ENCODE assay signal across 9 cellular contexts in the genomic region with DNA sequence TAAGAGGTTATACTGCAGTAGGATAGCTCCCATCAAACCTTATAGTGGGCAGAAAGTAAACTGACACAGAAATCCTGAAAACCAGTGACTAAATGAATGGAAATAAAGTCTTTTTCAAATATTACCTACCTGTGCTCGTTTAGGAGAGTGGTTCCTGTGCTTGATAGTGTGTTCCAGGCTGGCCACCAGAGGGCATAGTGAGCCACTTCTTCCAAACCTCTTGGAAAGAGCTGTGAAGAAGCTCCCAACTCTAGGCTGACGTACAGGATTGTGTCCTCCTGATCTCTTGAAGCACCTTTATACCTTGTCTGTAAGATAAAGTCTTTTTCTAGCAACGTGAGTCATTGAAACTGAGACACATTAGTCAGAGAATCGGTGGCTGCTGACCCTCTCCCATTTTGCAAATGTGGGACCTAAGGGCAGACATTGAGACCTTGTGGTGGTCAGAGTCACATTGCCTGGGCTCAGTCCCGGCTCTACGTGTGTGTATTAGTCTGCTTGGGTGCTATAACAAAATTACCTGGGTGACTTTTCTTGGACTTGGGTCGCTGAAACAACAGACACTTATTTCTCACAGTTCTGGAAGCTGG. TPM values are rescaled to one million over a fixed set of nuclear protein-coding genes. Genes with fewer than 3 reads are reported as not detected.
DNase-seq lines count a peak whose midpoint lies in the region; ATAC-seq and TF ChIP-seq lines count a peak whose summit lies in the region.
"Had no signal": no experiment of that assay in that cellular context is flagged by ENCODE, and none has a peak within 500 bp of the region (broad histone marks: within the 10 kb centered on the region; RNA-seq: fewer than 3 reads in every experiment).

No MANE protein-coding gene starts in this region.

- CTCF ChIA-PET in Calu3 (lab: Charles Lee) (interaction anchor here (0.7 to 1.5 kb wide), 9 partner anchors 9 to 932 kb away, joined by 3 to 20 read pairs (median 5); a partner anchor contains a TSS), MCF 10A (lab: Yijun Ruan, JAX) (interaction anchor here (0.5 to 12.5 kb wide), 45 partner anchors 9 to 1405 kb away, joined by 3 to 291 read pairs (median 4); a partner anchor contains a TSS)

- H3K4me3 ChIP-seq in spleen, result no peak overlapping the region

- H3K4me3 Mint-ChIP-seq in Calu3 (ENCODE audit: low read depth, unreplicated experiment) (no peak overlapping the region), MCF 10A (ENCODE audit: unreplicated experiment) (no peak overlapping the region), immature natural killer cell (no peak overlapping the region)
- H3K4me3 Mint-ChIP-seq: stimulated activated naive CD8-positive, alpha-beta T cell treated with anti-CD3 and anti-CD28 coated beads, Interleukin-15, Interleukin-2, amounts not matched to agents 100 ng/mL and 50 ng/mL, for 24 hours had no signal

- 64 to 69% (median 66%) methylated on average over 7 of the region's 7 CpGs for WGBS in spleen, 5 donors

- H3K4me1 ChIP-seq in spleen, result peaks cover 0 to 8% (median 1%) of the 10 kb centered on the region in 6 donors

- POLR2A ChIA-PET in MCF 10A (lab: Yijun Ruan, JAX), result interaction anchor here (0.8 to 1.6 kb wide), 3 partner anchors 262 to 284 kb away, joined by 5 to 8 read pairs (median 6); a partner anchor contains a TSS

- TF ChIP-seq CTCF in Calu3 (IDR thresholded peaks at IDR 0.05; ENCODE audit: unreplicated experiment) (peak; percentile 45), MCF 10A (IDR thresholded peaks at IDR 0.05; ENCODE audit: unreplicated experiment) (peak; percentile 84), spleen (IDR thresholded peaks at IDR 0.05 in 8 of 11, conservative IDR thresholded peaks at IDR 0.05 in 3 of 11) (peak; percentile 43 to 88 (median 69))

- peak; percentile 54 for ATAC-seq in GM21825 (IDR thresholded peaks at IDR 0.05; ENCODE audit: unreplicated experiment)
- no peak for ATAC-seq in HG03095 (IDR thresholded peaks at IDR 0.05; ENCODE audit: unreplicated experiment)

- H3K27me3 Mint-ChIP-seq in Calu3 (ENCODE audit: unreplicated experiment) (no peaks in the 10 kb centered on the region), MCF 10A (ENCODE audit: insufficient read depth, unreplicated experiment) (no peaks in the 10 kb centered on the region), immature natural killer cell (ENCODE audit: low read depth in 3 of 3) (peaks cover 0 to 2% (median 0%) of the 10 kb centered on the region in 3 donors)
- H3K27me3 Mint-ChIP-seq: stimulated activated naive CD8-positive, alpha-beta T cell treated with anti-CD3 and anti-CD28 coated beads, Interleukin-15, Interleukin-2, amounts not matched to agents 100 ng/mL and 50 ng/mL, for 24 hours had no signal

- peak; percentile 69 for DNase-seq in Calu3
- peak; percentile 52 for DNase-seq in NCI-H1105 treated with DMSO at 0.1 percent for 48 hours (lab: John Stamatoyannopoulos, UW)
- DNase-seq in T-helper 1 cell, result peak in 3 of 5 donors; percentile 13 to 42 (median 17)
- DNase-seq in MCF 10A (ENCODE audit: unreplicated experiment), result peak; percentile 72
- peak; percentile 14 to 34 (median 32) for DNase-seq in immature natural killer cell
- DNase-seq in spleen, result peak; percentile 75

- H3K27ac Mint-ChIP-seq in Calu3 (ENCODE audit: unreplicated experiment) (no peak overlapping the region), MCF 10A (ENCODE audit: low read depth, unreplicated experiment) (no peak overlapping the region), immature natural killer cell (no peak overlapping the region)
- H3K27ac Mint-ChIP-seq: stimulated activated naive CD8-positive, alpha-beta T cell treated with anti-CD3 and anti-CD28 coated beads, Interleukin-15, Interleukin-2, amounts not matched to agents 100 ng/mL and 50 ng/mL, for 24 hours had no signal

- H3K9me3 Mint-ChIP-seq in Calu3 (ENCODE audit: low read depth, unreplicated experiment) (no peaks in the 10 kb centered on the region), MCF 10A (ENCODE audit: unreplicated experiment) (no peaks in the 10 kb centered on the region), immature natural killer cell (no peaks in the 10 kb centered on the region)
- H3K9me3 Mint-ChIP-seq: stimulated activated naive CD8-positive, alpha-beta T cell treated with anti-CD3 and anti-CD28 coated beads, Interleukin-15, Interleukin-2, amounts not matched to agents 100 ng/mL and 50 ng/mL, for 24 hours had no signal

- BruUV-seq in Calu3 (replicated peaks; lab: Mats Ljungman, UMichigan), result no TSS peak
- no TSS peak for BruUV-seq in MCF 10A (replicated peaks; lab: Mats Ljungman, UMichigan)

- peaks cover 11% of the 10 kb centered on the region for H3K36me3 Mint-ChIP-seq in Calu3 (ENCODE audit: insufficient read depth, unreplicated experiment)
- peaks cover 47% of the 10 kb centered on the region for H3K36me3 Mint-ChIP-seq in MCF 10A (ENCODE audit: insufficient read depth, unreplicated experiment)
- H3K36me3 Mint-ChIP-seq in immature natural killer cell, result peaks cover 21 to 57% (median 29%) of the 10 kb centered on the region in 3 donors

- H3K36me3 ChIP-seq in spleen, result peaks cover 0 to 98% (median 73%) of the 10 kb centered on the region in 6 donors

- H3K27me3 ChIP-seq in spleen (replicated peaks in 1 of 7), result no peaks in the 10 kb centered on the region

- TF ChIP-seq POLR2A in spleen (IDR thresholded peaks at IDR 0.05), result no peak

- H3K9me3 ChIP-seq in spleen, result no peaks in the 10 kb centered on the region

- H3K4me1 Mint-ChIP-seq in Calu3 (ENCODE audit: low read depth, unreplicated experiment) (no peaks in the 10 kb centered on the region), MCF 10A (ENCODE audit: insufficient read depth, unreplicated experiment) (no peaks in the 10 kb centered on the region), immature natural killer cell (no peaks in the 10 kb centered on the region)

- intact Hi-C loops in Calu3 (cut with micrococcal nuclease; ENCODE audit: unreplicated experiment), result loop anchor here (1.0 kb wide), 2 partner anchors 34 to 262 kb away; no protein-coding TSS in a partner anchor
- intact Hi-C loops in MCF 10A (cut with micrococcal nuclease), result loop anchor here (1.0 kb wide), 1 partner anchor 262 kb away; no protein-coding TSS in a partner anchor
- intact Hi-C loops in spleen (cut with DNase I; ENCODE audit: low total_unique reads), result loop anchor here (5.0 kb wide), 1 partner anchor 264 kb away; no protein-coding TSS in a partner anchor

- H3K27ac ChIP-seq in spleen, result peak overlapping the region in 2 of 8 donors; percentile 55 to 61

RNA-seq across cellular contexts. Expression of a gene that starts 17.6 kb away (rescaled TPM):
- total RNA-seq in Calu3 (2022), result 24.4 and 29.4 TPM in 2 replicates
- total RNA-seq in MCF 10A (2022), result 13.3 and 16.3 TPM in 2 replicates
- polyA plus RNA-seq in immature natural killer cell, result 10 to 100 TPM; 25.8 to 31.4 (median 27.0) TPM
- 10 to 100 TPM; 19.5 to 31.2 (median 27.0) TPM for total RNA-seq in spleen
- 1 to 10 TPM; 5.9 to 9.4 (median 8.8) TPM for polyA plus RNA-seq in spleen

RNA-seq across cellular contexts. Expression of a gene that starts 18.8 kb away (rescaled TPM):
- 23.6 and 29.4 TPM in 2 replicates for total RNA-seq in Calu3 (2022)
- total RNA-seq in MCF 10A (2022), result 10.6 and 11.1 TPM in 2 replicates
- 1 to 10 TPM; 3.5 to 6.3 (median 6.1) TPM for polyA plus RNA-seq in immature natural killer cell
- total RNA-seq in spleen, result 10 to 100 TPM in 2 of 7 donors, 1 to 10 TPM in 5; 6.9 to 13.7 (median 8.2) TPM
- 1 to 10 TPM; 2.5 to 6.4 (median 4.7) TPM for polyA plus RNA-seq in spleen

Comparison
In these comparisons a context has a peak if more than half of its experiments do, and no peak if none do; other contexts are left out.
1. DNase-seq: peak in every context shown above with its lines; median percentile 75 in spleen; 72 in MCF 10A; 69 in Calu3; 52 in NCI-H1105 treated with DMSO at 0.1 percent for 48 hours; 32 in immature natural killer cell; 17 in T-helper 1 cell.